8 cellular contexts compared by ENCODE assay signal in genomic region chr10:43606323-43607198, GRCh38. TPM values are rescaled to one million over a fixed set of nuclear protein-coding genes. Genes with fewer than 3 reads are reported as not detected.
DNase-seq lines count a peak whose midpoint lies in the region; ATAC-seq and TF ChIP-seq lines count a peak whose summit lies in the region.

Gene ZNF485 (plus strand): TSS chr10:43606438. CDS start chr10:43607051, 613 bp downstream.

- H3K27ac ChIP-seq in dorsolateral prefrontal cortex, result peak within 1 kb of the TSS in 52 of 59 donors; percentile 3 to 89 (median 68)
- peak within 1 kb of the TSS in 1 of 2 donors; percentile 63 for H3K27ac ChIP-seq in liver (ENCODE audit: low read depth in 1 of 2, low read length in 2 of 2)

- POLR2A ChIA-PET in AG04449 (lab: Yijun Ruan, JAX), result interaction anchor here (0.9 kb wide), 1 partner anchor 8 kb away, joined by 3 read pairs; no protein-coding TSS in a partner anchor

- DNase-seq in AG04449 (ENCODE audit: low read depth, low spot score) (no peak), NCI-H524 treated with DMSO at 0.1 percent for 48 hours (lab: John Stamatoyannopoulos, UW) (peak; percentile 0), dorsolateral prefrontal cortex (peak; percentile 70 to 89 (median 76))
- DNase-seq in activated CD4-positive, alpha-beta T cell treated with anti-CD3 and anti-CD28 coated beads, Interleukin-2, amount 50 U/mL, for 4 hours, result peak; percentile 58 to 59
- DNase-seq in stimulated activated CD4-positive, alpha-beta T cell treated with anti-CD3 and anti-CD28 coated beads, Interleukin-4, amount 100 ng/mL, for 1 hour, result peak; percentile 74

- CTCF ChIA-PET in AG04449 (lab: Yijun Ruan, JAX), result no interaction called here

- H3K27me3 ChIP-seq in dorsolateral prefrontal cortex, result no peaks in the 10 kb centered on the region
- H3K27me3 ChIP-seq in liver (ENCODE audit: control insufficient read depth in 4 of 4, insufficient read depth in 4 of 4, low read length in 3 of 4), result no peaks in the 10 kb centered on the region

- WGBS in liver, result 3% methylated on average over 58 of the region's 58 CpGs

- ATAC-seq in GM18861 (IDR thresholded peaks at IDR 0.05; ENCODE audit: unreplicated experiment) (peak; percentile 98), HG03066 (IDR thresholded peaks at IDR 0.05; ENCODE audit: low read depth, unreplicated experiment) (peak; percentile 99)

- H3K4me3 ChIP-seq in AG04449 (ENCODE audit: low read depth, low read length) (peak within 1 kb of the TSS; percentile 79), dorsolateral prefrontal cortex (peak within 1 kb of the TSS; percentile 69 to 99 (median 87)), liver (ENCODE audit: low read depth in 1 of 3, low read length in 3 of 3) (peak within 1 kb of the TSS; percentile 63 to 89 (median 89))

- H3K9me3 ChIP-seq in liver (ENCODE audit: control insufficient read depth in 4 of 4, low read length in 3 of 4), result no peaks in the 10 kb centered on the region

- intact Hi-C loops in dorsolateral prefrontal cortex (cut with DNase I), result loop anchor here (2.0 to 5.0 kb wide), 3 partner anchors 32 to 42 kb away; partner anchors contain the start of genes ZNF32 (in 2 of the 2) and ZNF239 (in 1 of the 2)

- peaks cover 0 to 15% (median 4%) of the 10 kb centered on the region in 4 donors for H3K36me3 ChIP-seq in liver (ENCODE audit: control insufficient read depth in 4 of 4, insufficient read depth in 3 of 4, low read depth in 1 of 4, low read length in 3 of 4)

- no peak for TF ChIP-seq CTCF in AG04449 (IDR thresholded peaks at IDR 0.05; ENCODE audit: insufficient read depth, low read length, missing control alignments)
- TF ChIP-seq CTCF in dorsolateral prefrontal cortex (IDR thresholded peaks at IDR 0.05 in 54 of 56, conservative IDR thresholded peaks at IDR 0.05 in 2 of 56; ENCODE audit: low read depth in 1 of 56, partially characterized antibody in 56 of 56), result peak in 38 of 56 donors; percentile 7 to 59 (median 22)
- TF ChIP-seq CTCF in liver (IDR thresholded peaks at IDR 0.05; ENCODE audit: low read depth, low read length, missing input control), result no peak

- TF ChIP-seq RAD21 in liver (IDR thresholded peaks at IDR 0.05), result no peak

- H3K4me1 ChIP-seq in liver (ENCODE audit: control insufficient read depth in 4 of 4, insufficient read depth in 4 of 4, low read length in 3 of 4), result peaks cover 0 to 6% (median 1%) of the 10 kb centered on the region in 4 donors

- H3K9ac ChIP-seq in liver (ENCODE audit: low read depth in 1 of 2, low read length in 2 of 2), result peak within 1 kb of the TSS in 1 of 2 donors; percentile 45

TF ChIP-seq in liver, 16 proteins besides CTCF, POLR2A, EP300 and RAD21:
- TF ChIP-seq EGR1 (IDR thresholded peaks at IDR 0.05; ENCODE audit: low read depth in 2 of 2) (no peak), FOXA2 (IDR thresholded peaks at IDR 0.05) (no peak), RXRA (IDR thresholded peaks at IDR 0.05) (no peak), SP1 (IDR thresholded peaks at IDR 0.05) (no peak), TAF1 (conservative IDR thresholded peaks at IDR 0.05) (no peak), NR2F2 (IDR thresholded peaks at IDR 0.05) (no peak), ATF3 (IDR thresholded peaks at IDR 0.05) (no peak), MAX (IDR thresholded peaks at IDR 0.05) (peak; percentile 45), YY1 (IDR thresholded peaks at IDR 0.05) (no peak), REST (IDR thresholded peaks at IDR 0.05) (peak; percentile 24), ZBTB33 (IDR thresholded peaks at IDR 0.05) (no peak), GABPA (IDR thresholded peaks at IDR 0.05 in 1 of 2, conservative IDR thresholded peaks at IDR 0.05 in 1 of 2) (peak; percentile 93 to 97), FOXA1 (IDR thresholded peaks at IDR 0.05) (no peak), JUND (IDR thresholded peaks at IDR 0.05) (no peak), HNF4G (IDR thresholded peaks at IDR 0.05) (no peak), HNF4A (conservative IDR thresholded peaks at IDR 0.05) (no peak)

RNA-seq across cellular contexts. Expression of gene ZNF485, which starts in this region (rescaled TPM):
- total RNA-seq in dorsolateral prefrontal cortex (1 to 10 TPM; 2.6 to 9.9 (median 5.5) TPM), liver (1 to 10 TPM in 1 of 2 donors, under 1 TPM in 1; 0.98 to 2.4 TPM)
- polyA plus RNA-seq in liver, result 1 to 10 TPM in 1 of 2 donors, under 1 TPM in 1; 0.92 to 1.0 TPM

Comparison
In these comparisons a context has a peak if more than half of its experiments do, and no peak if none do; other contexts are left out.
1. CTCF ChIP-seq: peak in dorsolateral prefrontal cortex (38 of 56); none in AG04449 (single experiment) and liver (single experiment).
2. Peak in every context shown above with its lines, with median percentiles within 50 percentile points of each other: H3K4me3 ChIP-seq.